Comparison of ENCODE assay signal across 1 cellular context in the genomic region with DNA sequence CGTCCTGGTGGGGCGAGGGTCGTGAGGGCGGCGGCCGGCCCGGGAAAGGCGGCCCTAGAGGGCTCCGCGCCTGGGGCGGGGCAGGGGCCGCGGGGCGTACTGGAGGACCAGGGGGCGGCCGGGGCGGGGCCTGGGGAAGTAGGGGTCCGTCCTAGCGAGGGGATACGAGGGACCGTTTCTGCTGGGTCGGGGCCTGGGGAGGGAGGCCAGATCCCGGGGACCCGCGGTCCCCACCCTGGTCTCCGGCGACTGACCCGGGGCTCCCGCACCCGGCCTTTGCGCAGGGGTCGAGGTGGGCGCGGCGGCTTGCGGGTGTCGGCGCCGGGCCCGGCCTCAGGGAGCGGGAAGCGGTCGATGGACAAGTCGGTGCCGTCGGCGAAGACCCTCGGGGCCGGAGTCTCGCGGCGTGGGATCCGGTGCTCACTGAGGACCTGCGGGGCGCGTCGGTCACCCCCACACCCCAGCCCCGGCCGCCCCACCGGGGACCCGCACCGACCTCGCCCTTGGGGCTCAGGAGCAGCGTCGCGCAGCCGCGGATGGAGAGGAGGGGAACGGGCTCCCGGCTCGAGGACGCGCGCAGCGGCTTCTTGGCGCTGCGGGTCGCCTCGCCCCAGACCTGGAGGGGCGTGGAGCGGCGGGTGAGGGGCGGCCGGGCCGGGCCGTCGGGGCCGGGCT.
TF ChIP-seq lines count a peak whose summit lies in the region.

No MANE protein-coding gene starts in this region.

TF ChIP-seq in WTC11, 78 proteins besides CTCF, POLR2A, EP300 and RAD21 (continued from another document):
- TF ChIP-seq, protein P1, sequence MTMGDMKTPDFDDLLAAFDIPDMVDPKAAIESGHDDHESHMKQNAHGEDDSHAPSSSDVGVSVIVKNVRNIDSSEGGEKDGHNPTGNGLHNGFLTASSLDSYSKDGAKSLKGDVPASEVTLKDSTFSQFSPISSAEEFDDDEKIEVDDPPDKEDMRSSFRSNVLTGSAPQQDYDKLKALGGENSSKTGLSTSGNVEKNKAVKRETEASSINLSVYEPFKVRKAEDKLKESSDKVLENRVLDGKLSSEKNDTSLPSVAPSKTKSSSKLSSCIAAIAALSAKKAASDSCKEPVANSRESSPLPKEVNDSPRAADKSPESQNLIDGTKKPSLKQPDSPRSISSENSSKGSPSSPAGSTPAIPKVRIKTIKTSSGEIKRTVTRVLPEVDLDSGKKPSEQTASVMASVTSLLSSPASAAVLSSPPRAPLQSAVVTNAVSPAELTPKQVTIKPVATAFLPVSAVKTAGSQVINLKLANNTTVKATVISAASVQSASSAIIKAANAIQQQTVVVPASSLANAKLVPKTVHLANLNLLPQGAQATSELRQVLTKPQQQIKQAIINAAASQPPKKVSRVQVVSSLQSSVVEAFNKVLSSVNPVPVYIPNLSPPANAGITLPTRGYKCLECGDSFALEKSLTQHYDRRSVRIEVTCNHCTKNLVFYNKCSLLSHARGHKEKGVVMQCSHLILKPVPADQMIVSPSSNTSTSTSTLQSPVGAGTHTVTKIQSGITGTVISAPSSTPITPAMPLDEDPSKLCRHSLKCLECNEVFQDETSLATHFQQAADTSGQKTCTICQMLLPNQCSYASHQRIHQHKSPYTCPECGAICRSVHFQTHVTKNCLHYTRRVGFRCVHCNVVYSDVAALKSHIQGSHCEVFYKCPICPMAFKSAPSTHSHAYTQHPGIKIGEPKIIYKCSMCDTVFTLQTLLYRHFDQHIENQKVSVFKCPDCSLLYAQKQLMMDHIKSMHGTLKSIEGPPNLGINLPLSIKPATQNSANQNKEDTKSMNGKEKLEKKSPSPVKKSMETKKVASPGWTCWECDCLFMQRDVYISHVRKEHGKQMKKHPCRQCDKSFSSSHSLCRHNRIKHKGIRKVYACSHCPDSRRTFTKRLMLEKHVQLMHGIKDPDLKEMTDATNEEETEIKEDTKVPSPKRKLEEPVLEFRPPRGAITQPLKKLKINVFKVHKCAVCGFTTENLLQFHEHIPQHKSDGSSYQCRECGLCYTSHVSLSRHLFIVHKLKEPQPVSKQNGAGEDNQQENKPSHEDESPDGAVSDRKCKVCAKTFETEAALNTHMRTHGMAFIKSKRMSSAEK (CRISPR knock-in tag; IDR thresholded peaks at IDR 0.05; ENCODE audit: borderline replicate concordance) = no peak
- TF ChIP-seq RORB (CRISPR knock-in tag; IDR thresholded peaks at IDR 0.05) = no peak
- no peak for TF ChIP-seq MXD4 (CRISPR knock-in tag; IDR thresholded peaks at IDR 0.05; ENCODE audit: borderline replicate concordance)
- TF ChIP-seq, protein P2, sequence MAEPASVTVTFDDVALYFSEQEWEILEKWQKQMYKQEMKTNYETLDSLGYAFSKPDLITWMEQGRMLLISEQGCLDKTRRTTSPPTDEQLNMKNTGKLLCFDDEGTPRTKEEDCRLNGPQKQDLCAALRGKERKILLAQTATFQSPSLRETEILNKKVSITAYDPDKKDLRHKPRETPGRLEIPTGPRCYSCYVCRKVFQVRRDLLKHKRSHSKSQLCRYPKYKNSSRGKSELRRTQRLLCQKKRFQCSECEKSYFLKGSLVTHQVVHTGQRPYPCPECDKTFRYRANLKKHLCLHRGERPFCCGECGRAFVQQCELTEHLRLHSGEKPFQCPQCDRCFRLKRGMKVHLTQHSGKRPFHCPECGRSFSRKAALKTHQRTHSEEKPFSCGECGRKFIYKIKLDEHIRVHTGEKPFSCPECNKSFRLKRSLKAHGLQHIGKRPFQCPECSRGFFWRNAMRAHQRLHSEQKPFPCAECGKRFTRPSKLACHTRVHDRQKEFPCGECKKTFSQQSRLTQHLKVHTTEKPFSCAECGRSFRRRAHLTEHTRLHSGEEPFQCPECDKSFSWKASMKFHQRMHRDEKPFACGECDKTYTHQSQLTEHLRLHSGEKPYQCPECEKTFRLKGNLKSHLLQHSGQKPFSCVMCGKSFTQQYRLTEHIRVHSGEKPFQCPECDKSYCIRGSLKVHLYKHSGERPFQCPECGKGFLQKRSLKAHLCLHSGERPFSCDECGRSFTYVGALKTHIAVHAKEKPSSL (CRISPR knock-in tag; conservative IDR thresholded peaks at IDR 0.05) = no peak
- no peak for TF ChIP-seq TCF7 (CRISPR knock-in tag; IDR thresholded peaks at IDR 0.05; ENCODE audit: low read depth)
- TF ChIP-seq, protein P3, sequence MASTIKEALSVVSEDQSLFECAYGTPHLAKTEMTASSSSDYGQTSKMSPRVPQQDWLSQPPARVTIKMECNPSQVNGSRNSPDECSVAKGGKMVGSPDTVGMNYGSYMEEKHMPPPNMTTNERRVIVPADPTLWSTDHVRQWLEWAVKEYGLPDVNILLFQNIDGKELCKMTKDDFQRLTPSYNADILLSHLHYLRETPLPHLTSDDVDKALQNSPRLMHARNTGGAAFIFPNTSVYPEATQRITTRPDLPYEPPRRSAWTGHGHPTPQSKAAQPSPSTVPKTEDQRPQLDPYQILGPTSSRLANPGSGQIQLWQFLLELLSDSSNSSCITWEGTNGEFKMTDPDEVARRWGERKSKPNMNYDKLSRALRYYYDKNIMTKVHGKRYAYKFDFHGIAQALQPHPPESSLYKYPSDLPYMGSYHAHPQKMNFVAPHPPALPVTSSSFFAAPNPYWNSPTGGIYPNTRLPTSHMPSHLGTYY (CRISPR knock-in tag; IDR thresholded peaks at IDR 0.05) = no peak
- no peak for TF ChIP-seq NR3C1 (CRISPR knock-in tag; conservative IDR thresholded peaks at IDR 0.05; ENCODE audit: low read depth)
- TF ChIP-seq, protein P4, sequence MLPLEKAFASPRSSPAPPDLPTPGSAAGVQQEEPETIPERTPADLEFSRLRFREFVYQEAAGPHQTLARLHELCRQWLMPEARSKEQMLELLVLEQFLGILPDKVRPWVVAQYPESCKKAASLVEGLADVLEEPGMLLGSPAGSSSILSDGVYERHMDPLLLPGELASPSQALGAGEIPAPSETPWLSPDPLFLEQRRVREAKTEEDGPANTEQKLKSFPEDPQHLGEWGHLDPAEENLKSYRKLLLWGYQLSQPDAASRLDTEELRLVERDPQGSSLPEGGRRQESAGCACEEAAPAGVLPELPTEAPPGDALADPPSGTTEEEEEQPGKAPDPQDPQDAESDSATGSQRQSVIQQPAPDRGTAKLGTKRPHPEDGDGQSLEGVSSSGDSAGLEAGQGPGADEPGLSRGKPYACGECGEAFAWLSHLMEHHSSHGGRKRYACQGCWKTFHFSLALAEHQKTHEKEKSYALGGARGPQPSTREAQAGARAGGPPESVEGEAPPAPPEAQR (CRISPR knock-in tag; IDR thresholded peaks at IDR 0.05) = no peak
- TF ChIP-seq ZBTB21 (CRISPR knock-in tag; IDR thresholded peaks at IDR 0.05; ENCODE audit: borderline replicate concordance) = no peak
- TF ChIP-seq, protein P5, sequence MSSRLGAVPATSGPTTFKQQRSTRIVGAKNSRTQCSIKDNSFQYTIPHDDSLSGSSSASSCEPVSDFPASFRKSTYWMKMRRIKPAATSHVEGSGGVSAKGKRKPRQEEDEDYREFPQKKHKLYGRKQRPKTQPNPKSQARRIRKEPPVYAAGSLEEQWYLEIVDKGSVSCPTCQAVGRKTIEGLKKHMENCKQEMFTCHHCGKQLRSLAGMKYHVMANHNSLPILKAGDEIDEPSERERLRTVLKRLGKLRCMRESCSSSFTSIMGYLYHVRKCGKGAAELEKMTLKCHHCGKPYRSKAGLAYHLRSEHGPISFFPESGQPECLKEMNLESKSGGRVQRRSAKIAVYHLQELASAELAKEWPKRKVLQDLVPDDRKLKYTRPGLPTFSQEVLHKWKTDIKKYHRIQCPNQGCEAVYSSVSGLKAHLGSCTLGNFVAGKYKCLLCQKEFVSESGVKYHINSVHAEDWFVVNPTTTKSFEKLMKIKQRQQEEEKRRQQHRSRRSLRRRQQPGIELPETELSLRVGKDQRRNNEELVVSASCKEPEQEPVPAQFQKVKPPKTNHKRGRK (CRISPR knock-in tag; IDR thresholded peaks at IDR 0.05; ENCODE audit: borderline replicate concordance) = no peak
- TF ChIP-seq FOXK1 (CRISPR knock-in tag; IDR thresholded peaks at IDR 0.05) = 0 out of 2 replicates have a peak, but pooled peaks have one; percentile 41
- 0 out of 2 replicates have a peak, but pooled peaks have one; percentile 30 for TF ChIP-seq ZNF416 (CRISPR knock-in tag; IDR thresholded peaks at IDR 0.05)
- TF ChIP-seq CREM (CRISPR knock-in tag; IDR thresholded peaks at IDR 0.05) = no peak
- TF ChIP-seq ATF1 (CRISPR knock-in tag; IDR thresholded peaks at IDR 0.05) = no peak
- TF ChIP-seq, protein P6, sequence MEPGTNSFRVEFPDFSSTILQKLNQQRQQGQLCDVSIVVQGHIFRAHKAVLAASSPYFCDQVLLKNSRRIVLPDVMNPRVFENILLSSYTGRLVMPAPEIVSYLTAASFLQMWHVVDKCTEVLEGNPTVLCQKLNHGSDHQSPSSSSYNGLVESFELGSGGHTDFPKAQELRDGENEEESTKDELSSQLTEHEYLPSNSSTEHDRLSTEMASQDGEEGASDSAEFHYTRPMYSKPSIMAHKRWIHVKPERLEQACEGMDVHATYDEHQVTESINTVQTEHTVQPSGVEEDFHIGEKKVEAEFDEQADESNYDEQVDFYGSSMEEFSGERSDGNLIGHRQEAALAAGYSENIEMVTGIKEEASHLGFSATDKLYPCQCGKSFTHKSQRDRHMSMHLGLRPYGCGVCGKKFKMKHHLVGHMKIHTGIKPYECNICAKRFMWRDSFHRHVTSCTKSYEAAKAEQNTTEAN (CRISPR knock-in tag; IDR thresholded peaks at IDR 0.05) = no peak
